9 cellular contexts compared by ENCODE assay signal in the genomic region with DNA sequence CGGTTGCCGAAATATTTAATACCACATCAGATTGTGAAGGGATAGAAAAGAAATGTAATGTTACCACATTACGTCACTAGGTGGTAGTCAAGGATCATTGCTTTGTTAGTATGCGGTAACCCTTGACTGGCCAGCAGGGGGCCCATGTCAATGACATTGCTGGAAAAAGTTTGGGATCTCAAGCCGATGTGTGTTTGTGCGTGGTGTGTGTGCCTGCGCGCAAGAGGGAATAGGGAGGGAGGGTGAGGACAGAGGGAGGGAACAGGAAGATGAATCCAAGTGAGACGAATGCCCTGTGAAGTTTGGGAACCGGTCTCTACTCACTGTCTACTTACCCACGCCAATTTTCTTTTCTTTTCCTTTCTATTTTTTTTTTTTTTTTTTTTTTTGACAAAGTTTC.
DNase-seq lines count a peak whose midpoint lies in the region; ATAC-seq and TF ChIP-seq lines count a peak whose summit lies in the region.
"Had no signal": no experiment of that assay in that cellular context is flagged by ENCODE, and none has a peak within 500 bp of the region (broad histone marks: within the 10 kb centered on the region; RNA-seq: fewer than 3 reads in every experiment).

No MANE protein-coding gene starts in this region.

- H3K4me1 Mint-ChIP-seq in central memory CD8-positive, alpha-beta T cell: peaks cover 10% of the 10 kb centered on the region

- TF ChIP-seq CTCF in AG09319 (IDR thresholded peaks at IDR 0.05; ENCODE audit: low read depth, low read length) (peak; percentile 95), WI38 (IDR thresholded peaks at IDR 0.05; ENCODE audit: low read depth, low read length) (peak; percentile 90)

- H3K4me3 ChIP-seq in WI38 (ENCODE audit: low read depth, low read length): no peak overlapping the region

- H3K27me3 Mint-ChIP-seq in central memory CD8-positive, alpha-beta T cell: peaks cover 30% of the 10 kb centered on the region

- DNase-seq in AG09319 (ENCODE audit: extremely low read depth, low read depth): peak; percentile 69
- peak; percentile 73 for DNase-seq in NCI-H2196 treated with DMSO at 0.1 percent for 48 hours (lab: John Stamatoyannopoulos, UW; ENCODE audit: unreplicated experiment)
- no peak for DNase-seq in central memory CD8-positive, alpha-beta T cell (ENCODE audit: low spot score in 2 of 2)
- DNase-seq in left kidney (ENCODE audit: low read depth, low spot score): peak; percentile 93
- peak; percentile 61 for DNase-seq in stimulated activated CD4-positive, alpha-beta T cell treated with anti-CD3 and anti-CD28 coated beads, Interleukin-4, amount 100 ng/mL, for 24 hours

- peak overlapping the region; percentile 34 for H3K4me3 Mint-ChIP-seq in central memory CD8-positive, alpha-beta T cell

- H3K27ac Mint-ChIP-seq in central memory CD8-positive, alpha-beta T cell (ENCODE audit: low read depth): no peak overlapping the region
- H3K27ac Mint-ChIP-seq: IgD-negative memory B cell had no signal

- ATAC-seq in GM18868 (IDR thresholded peaks at IDR 0.05; ENCODE audit: unreplicated experiment) (peak; percentile 98), HG03108 (IDR thresholded peaks at IDR 0.05; ENCODE audit: unreplicated experiment) (peak; percentile 91)
- ATAC-seq in central memory CD8-positive, alpha-beta T cell (replicated peaks; ENCODE audit: extremely low read depth, poor library complexity, severe bottlenecking): peak; percentile 92

- H3K36me3 Mint-ChIP-seq in central memory CD8-positive, alpha-beta T cell (ENCODE audit: insufficient read depth): no peaks in the 10 kb centered on the region

- no peaks in the 10 kb centered on the region for H3K9me3 Mint-ChIP-seq in central memory CD8-positive, alpha-beta T cell

Comparison
In these comparisons a context has a peak if more than half of its experiments do, and no peak if none do; other contexts are left out.
1. DNase-seq: peak in AG09319 (single experiment), NCI-H2196 treated with DMSO at 0.1 percent for 48 hours (single experiment), left kidney (single experiment) and stimulated activated CD4-positive, alpha-beta T cell treated with anti-CD3 and anti-CD28 coated beads, Interleukin-4, amount 100 ng/mL, for 24 hours (single experiment); none in central memory CD8-positive, alpha-beta T cell (0 of 2).
2. Peak in every context shown above with its lines, with median percentiles within 50 percentile points of each other: ATAC-seq.